Comparison of ENCODE assay signal across 11 cellular contexts in genomic region chr6:90184334-90185298, GRCh38.
DNase-seq lines count a peak whose midpoint lies in the region; ATAC-seq and TF ChIP-seq lines count a peak whose summit lies in the region.
"Had no signal": no experiment of that assay in that cellular context is flagged by ENCODE, and none has a peak within 500 bp of the region (broad histone marks: within the 10 kb centered on the region; RNA-seq: fewer than 3 reads in every experiment).

No MANE protein-coding gene starts in this region.

- no peak for TF ChIP-seq POLR2A in prostate gland (IDR thresholded peaks at IDR 0.05)

- H3K9me3 Mint-ChIP-seq in CD4-positive, CD25-positive, alpha-beta regulatory T cell: no peaks in the 10 kb centered on the region
- no peaks in the 10 kb centered on the region for H3K9me3 Mint-ChIP-seq in IgD-negative memory B cell
- H3K9me3 Mint-ChIP-seq in activated naive CD8-positive, alpha-beta T cell treated with anti-CD3 and anti-CD28 coated beads for 36 hours: peaks cover 8% of the 10 kb centered on the region
- H3K9me3 Mint-ChIP-seq: effector memory CD8-positive, alpha-beta T cell; natural killer cell had no signal

- no peak for TF ChIP-seq CTCF in lung (IDR thresholded peaks at IDR 0.05; ENCODE audit: control extremely low read depth, extremely low read depth)
- TF ChIP-seq CTCF in prostate gland (IDR thresholded peaks at IDR 0.05): no peak

- peaks cover 0 to 2% of the 10 kb centered on the region in 2 experiments for H3K9me3 ChIP-seq in CD4-positive, CD25-positive, alpha-beta regulatory T cell (ENCODE audit: control insufficient read depth in 2 of 2, low read length in 2 of 2)
- H3K9me3 ChIP-seq in lung (ENCODE audit: control insufficient read depth in 2 of 2, insufficient read depth in 1 of 2, low read length in 1 of 2) (no peaks in the 10 kb centered on the region), prostate gland (no peaks in the 10 kb centered on the region)

- WGBS in lung, 2 donors: 21 to 27% methylated on average over 8 of the region's 8 CpGs
- 40% methylated on average over 8 of the region's 8 CpGs for WGBS in prostate gland

- no peaks in the 10 kb centered on the region for H3K27me3 ChIP-seq in CD4-positive, CD25-positive, alpha-beta regulatory T cell (ENCODE audit: control insufficient read depth, insufficient read depth, low read length)
- H3K27me3 ChIP-seq in lung (ENCODE audit: control insufficient read depth, insufficient read depth) (no peaks in the 10 kb centered on the region), prostate gland (replicated peaks; ENCODE audit: insufficient read depth) (no peaks in the 10 kb centered on the region)

- H3K4me1 ChIP-seq in CD4-positive, CD25-positive, alpha-beta regulatory T cell (ENCODE audit: control insufficient read depth, insufficient read depth, low read length, poor library complexity, severe bottlenecking): peaks cover 10% of the 10 kb centered on the region
- H3K4me1 ChIP-seq in lung (ENCODE audit: control insufficient read depth in 2 of 2, insufficient read depth in 2 of 2, low read length in 2 of 2): peaks cover 12 to 13% of the 10 kb centered on the region in 2 donors
- H3K4me1 ChIP-seq in prostate gland (replicated peaks): peaks cover 3% of the 10 kb centered on the region

- H3K27ac ChIP-seq in CD4-positive, CD25-positive, alpha-beta regulatory T cell (ENCODE audit: insufficient read depth, low read length, poor library complexity, severe bottlenecking): no peak overlapping the region
- H3K27ac ChIP-seq in lung (ENCODE audit: low read depth in 1 of 2, low read length in 1 of 2) (peak overlapping the region; percentile 51 to 77), prostate gland (no peak overlapping the region)

- H3K4me3 ChIP-seq in CD4-positive, CD25-positive, alpha-beta regulatory T cell (ENCODE audit: low read depth, low read length): no peak overlapping the region
- H3K4me3 ChIP-seq in lung: no peak overlapping the region
- H3K4me3 ChIP-seq in prostate gland: no peak overlapping the region

- H3K36me3 ChIP-seq in CD4-positive, CD25-positive, alpha-beta regulatory T cell (ENCODE audit: control insufficient read depth, insufficient read depth, low read length): no peaks in the 10 kb centered on the region
- H3K36me3 ChIP-seq in lung (ENCODE audit: control insufficient read depth in 2 of 2, insufficient read depth in 2 of 2, low read length in 2 of 2) (no peaks in the 10 kb centered on the region), prostate gland (no peaks in the 10 kb centered on the region)

- no peaks in the 10 kb centered on the region for H3K36me3 Mint-ChIP-seq in CD4-positive, CD25-positive, alpha-beta regulatory T cell
- peaks cover 6% of the 10 kb centered on the region for H3K36me3 Mint-ChIP-seq in IgD-negative memory B cell
- peaks cover 39% of the 10 kb centered on the region for H3K36me3 Mint-ChIP-seq in activated naive CD8-positive, alpha-beta T cell treated with anti-CD3 and anti-CD28 coated beads for 36 hours
- H3K36me3 Mint-ChIP-seq: natural killer cell had no signal

- intact Hi-C loops in prostate gland (cut with DNase I): no loop called here

- peak overlapping the region; percentile 68 to 76 (median 71) for H3K27ac Mint-ChIP-seq in CD4-positive, CD25-positive, alpha-beta regulatory T cell
- H3K27ac Mint-ChIP-seq in IgD-negative memory B cell: peak overlapping the region; percentile 81 to 90 (median 86)
- H3K27ac Mint-ChIP-seq in activated naive CD8-positive, alpha-beta T cell treated with anti-CD3 and anti-CD28 coated beads for 36 hours: peak overlapping the region; percentile 87
- H3K27ac Mint-ChIP-seq: effector memory CD8-positive, alpha-beta T cell; natural killer cell had no signal

- ATAC-seq in CD4-positive, CD25-positive, alpha-beta regulatory T cell (ENCODE audit: low read depth in 2 of 2): no peak
- ATAC-seq in lung (ENCODE audit: insufficient read depth, low FRiP score) (peak; percentile 13), GM19452 (IDR thresholded peaks at IDR 0.05; ENCODE audit: unreplicated experiment) (no peak), HG03135 (IDR thresholded peaks at IDR 0.05; ENCODE audit: unreplicated experiment) (no peak)
- ATAC-seq: effector memory CD8-positive, alpha-beta T cell; natural killer cell had no signal

- no peak for DNase-seq in CD4-positive, CD25-positive, alpha-beta regulatory T cell
- DNase-seq in activated naive CD8-positive, alpha-beta T cell treated with anti-CD3 and anti-CD28 coated beads for 36 hours: no peak
- DNase-seq in lung (ENCODE audit: low spot score): no peak
- DNase-seq in prostate gland (ENCODE audit: low spot score): no peak
- no peak for DNase-seq in stimulated activated CD4-positive, alpha-beta T cell treated with anti-CD3 and anti-CD28 coated beads, Interleukin-2, amount 100 ng/mL, for 48 hours
- DNase-seq: effector memory CD8-positive, alpha-beta T cell; natural killer cell; NCI-H524 had no signal

- no peaks in the 10 kb centered on the region for H3K27me3 Mint-ChIP-seq in CD4-positive, CD25-positive, alpha-beta regulatory T cell
- no peaks in the 10 kb centered on the region for H3K27me3 Mint-ChIP-seq in IgD-negative memory B cell
- H3K27me3 Mint-ChIP-seq in activated naive CD8-positive, alpha-beta T cell treated with anti-CD3 and anti-CD28 coated beads for 36 hours: no peaks in the 10 kb centered on the region
- H3K27me3 Mint-ChIP-seq: effector memory CD8-positive, alpha-beta T cell had no signal

- H3K4me3 Mint-ChIP-seq in CD4-positive, CD25-positive, alpha-beta regulatory T cell: peak overlapping the region in 1 of 4 donors; percentile 15
- H3K4me3 Mint-ChIP-seq in IgD-negative memory B cell: peak overlapping the region; percentile 16 to 87 (median 71)
- peak overlapping the region; percentile 57 for H3K4me3 Mint-ChIP-seq in activated naive CD8-positive, alpha-beta T cell treated with anti-CD3 and anti-CD28 coated beads for 36 hours
- H3K4me3 Mint-ChIP-seq: effector memory CD8-positive, alpha-beta T cell; natural killer cell had no signal

- peaks cover 15 to 64% (median 31%) of the 10 kb centered on the region in 4 donors for H3K4me1 Mint-ChIP-seq in CD4-positive, CD25-positive, alpha-beta regulatory T cell
- peaks cover 39 to 56% (median 51%) of the 10 kb centered on the region in 3 donors for H3K4me1 Mint-ChIP-seq in IgD-negative memory B cell
- H3K4me1 Mint-ChIP-seq in activated naive CD8-positive, alpha-beta T cell treated with anti-CD3 and anti-CD28 coated beads for 36 hours: peaks cover 72% of the 10 kb centered on the region

Comparison
In these comparisons a context has a peak if more than half of its experiments do, and no peak if none do; other contexts are left out.
1. H3K27ac ChIP-seq: peak in lung (2 of 2); none in CD4-positive, CD25-positive, alpha-beta regulatory T cell (single experiment) and prostate gland (0 of 2).
2. Peak in every context shown above with its lines, with median percentiles within 50 percentile points of each other: H3K27ac Mint-ChIP-seq.